In the genomic region with DNA sequence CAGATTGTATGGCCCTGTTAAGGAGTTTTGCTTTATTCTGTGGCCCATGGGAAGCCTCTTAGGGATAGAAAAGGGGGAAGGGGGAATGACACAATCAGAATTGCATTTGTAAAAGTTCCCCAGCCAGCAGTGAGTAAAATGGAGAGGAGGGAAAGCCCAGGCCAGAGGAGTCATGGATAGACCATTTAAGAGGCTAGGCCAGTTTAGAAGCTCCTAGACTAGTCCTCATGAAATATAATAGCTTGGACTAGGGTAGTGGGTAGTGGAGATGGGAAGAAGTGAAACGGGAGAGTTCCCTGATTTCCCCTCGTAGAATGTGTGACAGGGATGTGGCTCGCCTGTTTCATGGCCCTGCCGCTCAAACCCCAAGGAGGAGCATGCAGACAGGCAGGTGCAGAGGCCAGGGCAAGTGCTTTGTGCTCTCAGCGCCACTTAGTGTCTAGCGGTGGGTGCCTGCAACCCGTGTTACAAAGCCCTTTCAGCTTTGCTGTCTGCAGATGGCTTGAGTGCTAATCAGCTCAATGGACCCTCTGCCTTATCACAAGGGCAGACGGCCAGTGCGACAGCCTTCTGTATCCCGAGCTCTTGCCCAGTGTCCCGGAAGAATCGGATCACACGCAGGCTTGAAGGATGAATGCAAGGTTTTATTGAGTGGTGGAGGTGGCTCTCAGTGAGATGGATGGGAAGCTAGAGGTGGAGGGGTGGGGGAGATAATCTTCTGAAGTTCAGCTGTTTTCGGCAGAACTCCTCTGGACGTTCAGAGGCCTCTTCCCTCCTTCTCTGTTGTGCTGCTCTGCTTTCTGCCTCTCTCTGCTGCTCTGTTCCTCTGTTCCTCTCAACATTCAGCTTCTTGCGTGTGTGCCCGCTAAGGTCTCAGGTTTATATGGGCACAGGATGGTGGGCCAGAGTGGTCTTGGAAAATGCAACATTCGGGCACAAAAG, we compare ENCODE assay signal across 8 cellular contexts.
A peak's percentile ranks its signal among the peaks of the same experiment; 100 is the strongest.
DNase-seq lines count a peak whose midpoint lies in the region; ATAC-seq and TF ChIP-seq lines count a peak whose summit lies in the region.

No MANE protein-coding gene starts in this region.

- H3K4me3 Mint-ChIP-seq in stimulated activated naive B cell treated with anti-CD40 and anti-IgM and Interleukin-4, amounts not matched to agents 10 μg/mL and 1 μg/mL and 100 μg/mL, for 72 hours, result peak overlapping the region; percentile 41 to 61

- TF ChIP-seq CTCF in GM06990 (IDR thresholded peaks at IDR 0.05; ENCODE audit: insufficient read depth, low read length, poor library complexity, severe bottlenecking) (peak; percentile 15), PC-3 (conservative IDR thresholded peaks at IDR 0.05; ENCODE audit: low read depth, low read length) (no peak), vagina (IDR thresholded peaks at IDR 0.05) (no peak), osteoblast (IDR thresholded peaks at IDR 0.05; ENCODE audit: extremely low read depth, low read depth, low read length) (no peak)

- no peaks in the 10 kb centered on the region; the same call in 1 of the 2 replicates for H3K27me3 ChIP-seq in GM06990 (replicated peaks; ENCODE audit: control insufficient read depth, insufficient read depth, low read length)
- H3K27me3 ChIP-seq in PC-3 (ENCODE audit: low read length), result no peaks in the 10 kb centered on the region
- no peaks in the 10 kb centered on the region for H3K27me3 ChIP-seq in vagina
- no peaks in the 10 kb centered on the region for H3K27me3 ChIP-seq in osteoblast (ENCODE audit: insufficient read depth, low read length)

- peaks cover 21 to 24% of the 10 kb centered on the region in 2 donors for H3K4me1 Mint-ChIP-seq in stimulated activated naive B cell treated with anti-CD40 and anti-IgM and Interleukin-4, amounts not matched to agents 10 μg/mL and 1 μg/mL and 100 μg/mL, for 72 hours

- H3K9ac ChIP-seq in PC-3 (ENCODE audit: low read length), result no peak overlapping the region

- DNase-seq in GM06990 (ENCODE audit: extremely low read depth, insufficient read length) (no peak), PC-3 (no peak), left cardiac atrium (no peak), vagina (ENCODE audit: extremely low spot score in 2 of 2) (no peak), osteoblast (ENCODE audit: insufficient read length, low spot score, missing footprints) (no peak)
- DNase-seq in stimulated activated naive B cell treated with anti-CD40 and anti-IgM and Interleukin-4, amounts not matched to agents 10 μg/mL and 1 μg/mL and 100 μg/mL, for 72 hours, result peak; percentile 21

- H3K79me2 ChIP-seq in PC-3 (ENCODE audit: low read length) (no peaks in the 10 kb centered on the region), osteoblast (ENCODE audit: insufficient read depth, low read length) (no peaks in the 10 kb centered on the region)

- peak overlapping the region; percentile 23; the same call in 1 of the 2 replicates for H3K27ac ChIP-seq in PC-3 (ENCODE audit: low read length)
- no peak overlapping the region for H3K27ac ChIP-seq in vagina
- no peak overlapping the region for H3K27ac ChIP-seq in osteoblast (ENCODE audit: low read depth, low read length)

- BruUV-seq in PC-3 (replicated peaks; lab: Mats Ljungman, UMichigan), result no TSS peak

- peak overlapping the region; percentile 26; the same call in 1 of the 2 replicates for H3K4me2 ChIP-seq in PC-3 (ENCODE audit: low read length)
- no peak overlapping the region for H3K4me2 ChIP-seq in osteoblast (ENCODE audit: insufficient read depth, low read length)

- H3K27ac Mint-ChIP-seq in stimulated activated naive B cell treated with anti-CD40 and anti-IgM and Interleukin-4, amounts not matched to agents 10 μg/mL and 1 μg/mL and 100 μg/mL, for 72 hours, result peak overlapping the region; percentile 14

- ATAC-seq in HG03159 (IDR thresholded peaks at IDR 0.05; ENCODE audit: unreplicated experiment), result peak; percentile 79
- ATAC-seq in PC-3, result no peak
- ATAC-seq in left cardiac atrium, result peak; percentile 25 to 45
- peak; percentile 85 to 91 for ATAC-seq in stimulated activated naive B cell treated with anti-CD40 and anti-IgM and Interleukin-4, amounts not matched to agents 10 μg/mL and 1 μg/mL and 100 μg/mL, for 72 hours (replicated peaks)
- no peak for ATAC-seq in GM21717 (IDR thresholded peaks at IDR 0.05; ENCODE audit: unreplicated experiment)

- H3K9me3 ChIP-seq in PC-3 (ENCODE audit: low read length) (no peaks in the 10 kb centered on the region), vagina (no peaks in the 10 kb centered on the region), osteoblast (ENCODE audit: low read depth, low read length) (no peaks in the 10 kb centered on the region)

- peaks cover 0 to 5% of the 10 kb centered on the region in 2 donors for H3K27me3 Mint-ChIP-seq in stimulated activated naive B cell treated with anti-CD40 and anti-IgM and Interleukin-4, amounts not matched to agents 10 μg/mL and 1 μg/mL and 100 μg/mL, for 72 hours

- POLR2A ChIA-PET in PC-3 (lab: Charles Lee; ENCODE audit: unreplicated experiment), result no interaction called here

- peaks cover 8 to 9% of the 10 kb centered on the region in 2 donors for H3K9me3 Mint-ChIP-seq in stimulated activated naive B cell treated with anti-CD40 and anti-IgM and Interleukin-4, amounts not matched to agents 10 μg/mL and 1 μg/mL and 100 μg/mL, for 72 hours

- no peaks in the 10 kb centered on the region for H3K36me3 ChIP-seq in GM06990 (ENCODE audit: control insufficient read depth, insufficient read depth, low read length)
- H3K36me3 ChIP-seq in PC-3 (ENCODE audit: low read depth, low read length), result no peaks in the 10 kb centered on the region
- no peaks in the 10 kb centered on the region for H3K36me3 ChIP-seq in vagina
- no peaks in the 10 kb centered on the region for H3K36me3 ChIP-seq in osteoblast (ENCODE audit: insufficient read depth, low read length)

- no peaks in the 10 kb centered on the region for H3K9me2 ChIP-seq in PC-3 (replicated peaks; ENCODE audit: low read length)

- intact Hi-C loops in PC-3 (cut with micrococcal nuclease) (no loop called here), left cardiac atrium (cut with DNase I) (no loop called here), vagina (cut with DNase I) (no loop called here)

- H3K36me3 Mint-ChIP-seq in stimulated activated naive B cell treated with anti-CD40 and anti-IgM and Interleukin-4, amounts not matched to agents 10 μg/mL and 1 μg/mL and 100 μg/mL, for 72 hours, result peaks cover 0 to 3% of the 10 kb centered on the region in 2 donors

- 0 out of 2 replicates have a peak overlapping the region, but pooled peaks have one; percentile 32 for H2AFZ ChIP-seq in PC-3 (ENCODE audit: low read length)
- H2AFZ ChIP-seq in osteoblast (ENCODE audit: low read length), result no peak overlapping the region

- no peaks in the 10 kb centered on the region for H3F3A ChIP-seq in PC-3 (ENCODE audit: low read length, unreplicated experiment)

- CTCF ChIA-PET in PC-3 (lab: Charles Lee), result interaction anchor here (0.7 kb wide), 1 partner anchor 149 kb away, joined by 3 read pairs; no protein-coding TSS in a partner anchor

- H3K4me1 ChIP-seq in PC-3 (ENCODE audit: insufficient read depth, low read length) (peaks cover 37% of the 10 kb centered on the region), vagina (no peaks in the 10 kb centered on the region), osteoblast (ENCODE audit: insufficient read depth, low read length) (peaks cover 36% of the 10 kb centered on the region)

- no peak for TF ChIP-seq POLR2A in vagina (IDR thresholded peaks at IDR 0.05)

- H3K4me3 ChIP-seq in GM06990 (replicated peaks; ENCODE audit: low read depth, low read length) (no peak overlapping the region), PC-3 (ENCODE audit: low read length) (no peak overlapping the region), vagina (no peak overlapping the region), osteoblast (ENCODE audit: insufficient read depth, low read length) (no peak overlapping the region)

- H4K20me1 ChIP-seq in PC-3 (ENCODE audit: low read length) (no peaks in the 10 kb centered on the region), osteoblast (ENCODE audit: insufficient read depth, low read length) (no peaks in the 10 kb centered on the region)

Comparison
In these comparisons a context has a peak if more than half of its experiments do, and no peak if none do; other contexts are left out.
1. ATAC-seq: peak in HG03159 (single experiment), left cardiac atrium (2 of 2) and stimulated activated naive B cell treated with anti-CD40 and anti-IgM and Interleukin-4, amounts not matched to agents 10 μg/mL and 1 μg/mL and 100 μg/mL, for 72 hours (2 of 2); none in PC-3 (single experiment) and GM21717 (single experiment).